In genomic region chr1:173405758-173406344, GRCh38 we compare ENCODE assay signal across 13 cellular contexts.
DNase-seq lines count a peak whose midpoint lies in the region; ATAC-seq and TF ChIP-seq lines count a peak whose summit lies in the region.
"Had no signal": no experiment of that assay in that cellular context is flagged by ENCODE, and none has a peak within 500 bp of the region (broad histone marks: within the 10 kb centered on the region; RNA-seq: fewer than 3 reads in every experiment).

No MANE protein-coding gene starts in this region.

- no peaks in the 10 kb centered on the region for H3K4me1 Mint-ChIP-seq in type B pancreatic cell (ENCODE audit: unreplicated experiment)

- H3K4me1 ChIP-seq in PC-9 (replicated peaks; ENCODE audit: insufficient read depth) (peaks cover 16% of the 10 kb centered on the region), HAP-1 (no peaks in the 10 kb centered on the region)

- H3K36me3 ChIP-seq in PC-9 (ENCODE audit: low read depth) (no peaks in the 10 kb centered on the region), HAP-1 (replicated peaks) (no peaks in the 10 kb centered on the region)
- H3K36me3 ChIP-seq: lower lobe of right lung had no signal

- TF ChIP-seq CTCF in PC-9 (conservative IDR thresholded peaks at IDR 0.05) (no peak), type B pancreatic cell (conservative IDR thresholded peaks at IDR 0.05) (no peak)

- no peaks in the 10 kb centered on the region for H3K9me2 ChIP-seq in PC-9 (ENCODE audit: insufficient read depth)

- POLR2A ChIA-PET in PC-9 (lab: Charles Lee; ENCODE audit: unreplicated experiment) = interaction anchor here (1.0 kb wide), 1 partner anchor 462 kb away, joined by 4 read pairs; the partner anchor contains the start of gene ZBTB37

- no TSS peak for BruUV-seq in PC-9 (replicated peaks; lab: Mats Ljungman, UMichigan)

- no peaks in the 10 kb centered on the region for H3K9me3 Mint-ChIP-seq in type B pancreatic cell
- H3K9me3 Mint-ChIP-seq: activated naive CD8-positive, alpha-beta T cell treated with anti-CD3 and anti-CD28 coated beads for 36 hours had no signal

- DNase-seq in stimulated activated CD4-positive, alpha-beta T cell treated with anti-CD3 and anti-CD28 coated beads, Interleukin-15, amount 100 ng/mL, for 24 hours = peak; percentile 22
- no peak for DNase-seq in stimulated activated CD4-positive, alpha-beta T cell treated with anti-CD3 and anti-CD28 coated beads, Interleukin-4, amount 100 ng/mL, for 4 hours
- DNase-seq in PC-9 (peak; percentile 51 to 84), fibroblast of gingiva (ENCODE audit: low read depth) (peak; percentile 48), type B pancreatic cell (ENCODE audit: extremely low spot score, unreplicated experiment) (no peak), C1 segment of cervical spinal cord (lab: John Stamatoyannopoulos, UW) (no peak), HAP-1 (ENCODE audit: low spot score in 2 of 2) (no peak), sciatic nerve (ENCODE audit: low spot score) (no peak)
- DNase-seq: activated naive CD8-positive, alpha-beta T cell treated with anti-CD3 and anti-CD28 coated beads for 36 hours; GDM1; heart right ventricle; lower lobe of right lung; NCI-H1417 treated with DMSO at 0.1 percent for 48 hours had no signal

- H3K79me2 ChIP-seq in PC-9 (ENCODE audit: low read depth) = no peaks in the 10 kb centered on the region

- H3K27ac ChIP-seq in PC-9 = peak overlapping the region; percentile 31
- H3K27ac ChIP-seq: heart right ventricle, lower lobe of right lung had no signal

- no peak overlapping the region for H3K4me3 ChIP-seq in PC-9
- no peak overlapping the region for H3K4me3 ChIP-seq in HAP-1

- H3K27me3 ChIP-seq in PC-9 (ENCODE audit: insufficient read depth, low read depth) (no peaks in the 10 kb centered on the region), HAP-1 (ENCODE audit: low read depth) (no peaks in the 10 kb centered on the region)
- H3K27me3 ChIP-seq: heart right ventricle had no signal

- H3K4me2 ChIP-seq in PC-9 = no peak overlapping the region; the same call in 1 of the 2 replicates

- no peaks in the 10 kb centered on the region for H4K20me1 ChIP-seq in PC-9 (ENCODE audit: insufficient read depth)

- H3K27me3 Mint-ChIP-seq in type B pancreatic cell = no peaks in the 10 kb centered on the region
- H3K27me3 Mint-ChIP-seq: activated naive CD8-positive, alpha-beta T cell treated with anti-CD3 and anti-CD28 coated beads for 36 hours had no signal

- H3K27ac Mint-ChIP-seq in type B pancreatic cell = peak overlapping the region; percentile 72

- no peak for ATAC-seq in sciatic nerve

- intact Hi-C loops in PC-9 (cut with micrococcal nuclease; ENCODE audit: unreplicated experiment) (loop anchor here (5.0 kb wide), 2 partner anchors 149 to 579 kb away; no protein-coding TSS in a partner anchor), sciatic nerve (cut with DNase I) (no loop called here)

- no peak overlapping the region for H2AFZ ChIP-seq in PC-9

- in situ Hi-C loops in HAP-1 (cut with MboI; ENCODE audit: low sequenced_read_pairs) = loop anchor here (25.0 kb wide), 2 partner anchors 681 to 1331 kb away; no protein-coding TSS in a partner anchor

- H3K4me3 Mint-ChIP-seq in type B pancreatic cell = no peak overlapping the region

- CTCF ChIA-PET in PC-9 (lab: Charles Lee) = no interaction called here

- H3F3A ChIP-seq in PC-9 (ENCODE audit: insufficient read depth, low read depth) = peaks cover 13% of the 10 kb centered on the region

- H3K9me3 ChIP-seq in PC-9 (ENCODE audit: insufficient read depth, low read depth) (no peaks in the 10 kb centered on the region), HAP-1 (no peaks in the 10 kb centered on the region)
- H3K9me3 ChIP-seq: heart right ventricle, lower lobe of right lung had no signal

- no peaks in the 10 kb centered on the region for H3K36me3 Mint-ChIP-seq in type B pancreatic cell
- H3K36me3 Mint-ChIP-seq: activated naive CD8-positive, alpha-beta T cell treated with anti-CD3 and anti-CD28 coated beads for 36 hours had no signal

Comparison
In these comparisons a context has a peak if more than half of its experiments do, and no peak if none do; other contexts are left out.
1. DNase-seq: peak in stimulated activated CD4-positive, alpha-beta T cell treated with anti-CD3 and anti-CD28 coated beads, Interleukin-15, amount 100 ng/mL, for 24 hours (single experiment), PC-9 (2 of 2) and fibroblast of gingiva (single experiment); none in stimulated activated CD4-positive, alpha-beta T cell treated with anti-CD3 and anti-CD28 coated beads, Interleukin-4, amount 100 ng/mL, for 4 hours (0 of 2), type B pancreatic cell (single experiment), C1 segment of cervical spinal cord (0 of 14), HAP-1 (0 of 2) and sciatic nerve (single experiment).